In the genomic region with DNA sequence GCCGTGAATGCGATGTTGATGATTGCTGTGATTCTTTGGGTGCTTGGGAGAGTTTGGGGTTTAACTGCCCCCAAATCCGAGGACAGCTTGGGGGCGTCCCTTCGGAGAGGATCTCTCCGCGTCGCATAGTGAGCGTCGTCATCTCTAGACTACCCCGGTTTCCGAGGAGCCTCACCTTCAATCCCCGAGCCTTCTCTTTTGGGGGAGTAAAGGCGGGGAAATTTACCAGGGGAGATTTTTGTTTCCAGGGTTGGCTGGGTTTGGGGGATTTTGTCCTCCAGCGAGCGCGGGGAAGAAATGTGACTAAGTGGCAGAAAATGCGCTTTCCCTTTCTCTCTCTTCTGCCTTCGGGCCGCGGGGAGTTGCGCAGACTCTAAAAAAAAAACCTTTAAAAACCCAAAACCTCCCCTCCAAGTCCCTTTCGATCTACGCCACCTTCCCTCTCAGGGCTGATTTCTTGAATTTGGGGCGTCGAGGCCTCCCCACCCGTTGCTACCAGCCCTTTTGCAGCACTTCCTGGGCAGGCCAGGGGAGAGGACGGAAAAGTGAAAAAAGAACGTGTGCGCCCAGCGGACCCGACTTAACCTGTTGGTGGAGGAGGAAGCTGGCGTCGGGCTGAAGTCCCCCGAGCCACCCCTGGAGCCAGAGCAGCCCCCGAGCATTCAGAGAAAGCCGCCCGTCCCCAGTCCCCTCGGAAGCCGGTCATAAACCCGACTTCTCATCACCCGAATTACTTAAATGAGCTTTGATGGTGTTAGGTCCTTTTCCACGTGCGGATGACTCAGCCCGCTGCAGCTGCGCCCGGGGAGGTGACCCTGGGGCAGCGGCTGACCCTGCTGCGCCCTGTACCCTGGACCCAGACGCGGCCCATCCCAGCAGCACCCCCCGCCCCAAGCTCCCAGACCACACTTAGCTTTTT, we compare ENCODE assay signal across 9 cellular contexts. TPM values are rescaled to one million over a fixed set of nuclear protein-coding genes. Genes with fewer than 3 reads are reported as not detected.
DNase-seq lines count a peak whose midpoint lies in the region; ATAC-seq and TF ChIP-seq lines count a peak whose summit lies in the region.
"Had no signal": no experiment of that assay in that cellular context is flagged by ENCODE, and none has a peak within 500 bp of the region (broad histone marks: within the 10 kb centered on the region; RNA-seq: fewer than 3 reads in every experiment).

No MANE protein-coding gene starts in this region.

- POLR2A ChIA-PET in HEK293 (lab: Yijun Ruan, JAX) (no interaction called here), Caco-2 (lab: Charles Lee) (interaction anchor here (0.6 kb wide), 1 partner anchor 142 kb away, joined by 3 read pairs; no protein-coding TSS in a partner anchor)

- H2AFZ ChIP-seq in ACC112 (ENCODE audit: low read length, unreplicated experiment) = peak overlapping the region; percentile 39

- no peaks in the 10 kb centered on the region for H3K9me3 Mint-ChIP-seq in activated T-helper 17 cell treated with anti-CD3 and anti-CD28 coated beads, Interleukin-2, amount 50 U/mL, for 72 hours
- H3K9me3 Mint-ChIP-seq in glutamatergic neuron (ENCODE audit: unreplicated experiment) (peaks cover 5% of the 10 kb centered on the region), Caco-2 (ENCODE audit: unreplicated experiment) (no peaks in the 10 kb centered on the region)

- H3K36me3 ChIP-seq in ACC112 (ENCODE audit: insufficient read depth, low read length) = no peaks in the 10 kb centered on the region
- H3K36me3 ChIP-seq in HEK293 (ENCODE audit: control insufficient read depth in 2 of 2, insufficient read depth in 1 of 2, low read length in 2 of 2) = no peaks in the 10 kb centered on the region
- no peaks in the 10 kb centered on the region for H3K36me3 ChIP-seq in Caco-2 (ENCODE audit: control insufficient read depth, insufficient read depth, low read length)

- peaks cover 7% of the 10 kb centered on the region for H3K36me3 Mint-ChIP-seq in activated T-helper 17 cell treated with anti-CD3 and anti-CD28 coated beads, Interleukin-2, amount 50 U/mL, for 72 hours (ENCODE audit: low read depth)
- H3K36me3 Mint-ChIP-seq in glutamatergic neuron (ENCODE audit: unreplicated experiment) = no peaks in the 10 kb centered on the region
- no peaks in the 10 kb centered on the region for H3K36me3 Mint-ChIP-seq in Caco-2 (ENCODE audit: insufficient read depth, unreplicated experiment)

- H3K27me3 ChIP-seq in ACC112 (ENCODE audit: insufficient read depth, low read length) (no peaks in the 10 kb centered on the region), Caco-2 (replicated peaks; ENCODE audit: control insufficient read depth, insufficient read depth, low read length) (no peaks in the 10 kb centered on the region)

- peak overlapping the region; percentile 84 for H3K4me3 Mint-ChIP-seq in activated T-helper 17 cell treated with anti-CD3 and anti-CD28 coated beads, Interleukin-2, amount 50 U/mL, for 72 hours
- H3K4me3 Mint-ChIP-seq in glutamatergic neuron (ENCODE audit: unreplicated experiment) (peak overlapping the region; percentile 72), Caco-2 (ENCODE audit: unreplicated experiment) (no peak overlapping the region)

- peaks cover 75% of the 10 kb centered on the region for H3K79me2 ChIP-seq in ACC112 (ENCODE audit: control insufficient read depth, insufficient read depth, low read length, unreplicated experiment)

- no TSS peak for BruUV-seq in Caco-2 (replicated peaks; lab: Mats Ljungman, UMichigan)

- TF ChIP-seq CTCF in HEK293 (tag by site-specific recombination; IDR thresholded peaks at IDR 0.05) (no peak), glutamatergic neuron (IDR thresholded peaks at IDR 0.05; ENCODE audit: partially characterized antibody, unreplicated experiment) (no peak), retinal pigment epithelial cell (conservative IDR thresholded peaks at IDR 0.05; ENCODE audit: low read depth, low read length) (no peak), Caco-2 (IDR thresholded peaks at IDR 0.05; ENCODE audit: insufficient read depth in 1 of 2, low read depth in 1 of 2, low read length in 1 of 2, severe bottlenecking in 1 of 2, unreplicated experiment in 1 of 2) (no peak)

- peaks cover 28% of the 10 kb centered on the region for H3K4me1 ChIP-seq in ACC112 (ENCODE audit: control insufficient read depth, insufficient read depth, low read length, unreplicated experiment)
- peaks cover 9% of the 10 kb centered on the region for H3K4me1 ChIP-seq in HEK293 (ENCODE audit: control insufficient read depth, insufficient read depth, low read length)
- H3K4me1 ChIP-seq in Caco-2 = peaks cover 8% of the 10 kb centered on the region; the same call in 1 of the 2 replicates

- H3K27ac Mint-ChIP-seq in activated T-helper 17 cell treated with anti-CD3 and anti-CD28 coated beads, Interleukin-2, amount 50 U/mL, for 72 hours = peak overlapping the region; percentile 67
- no peak overlapping the region for H3K27ac Mint-ChIP-seq in glutamatergic neuron (ENCODE audit: unreplicated experiment)
- H3K27ac Mint-ChIP-seq in Caco-2 (ENCODE audit: unreplicated experiment) = no peak overlapping the region

- CTCF ChIA-PET in HEK293 (lab: Yijun Ruan, JAX) = interaction anchor here (0.6 to 6.6 kb wide), 6 partner anchors 19 to 53 kb away, joined by 3 to 40 read pairs (median 6); no protein-coding TSS in a partner anchor
- CTCF ChIA-PET in Caco-2 (lab: Charles Lee) = interaction anchor here (0.8 to 1.0 kb wide), 2 partner anchors 35 to 47 kb away, joined by 3 to 5 read pairs; no protein-coding TSS in a partner anchor

- peaks cover 59% of the 10 kb centered on the region for H3K27me3 Mint-ChIP-seq in activated T-helper 17 cell treated with anti-CD3 and anti-CD28 coated beads, Interleukin-2, amount 50 U/mL, for 72 hours
- H3K27me3 Mint-ChIP-seq in glutamatergic neuron (ENCODE audit: unreplicated experiment) (peaks cover 48% of the 10 kb centered on the region), Caco-2 (ENCODE audit: insufficient read depth, unreplicated experiment) (peaks cover 22% of the 10 kb centered on the region)

- no peaks in the 10 kb centered on the region for H3K9me3 ChIP-seq in HEK293 (ENCODE audit: control insufficient read depth, insufficient read depth, low read depth, low read length)
- no peaks in the 10 kb centered on the region for H3K9me3 ChIP-seq in Caco-2

- ATAC-seq in activated T-helper 17 cell treated with anti-CD3 and anti-CD28 coated beads, Interleukin-2, amount 50 U/mL, for 72 hours (replicated peaks) = peak; percentile 61
- ATAC-seq in HG03280 (IDR thresholded peaks at IDR 0.05; ENCODE audit: unreplicated experiment) = no peak

- H3K27ac ChIP-seq in ACC112 (ENCODE audit: low read depth, low read length) = peak overlapping the region; percentile 96
- H3K27ac ChIP-seq in HEK293 (ENCODE audit: extremely low read depth, low read depth, low read length) = no peak overlapping the region

- intact Hi-C loops in Caco-2 (cut with micrococcal nuclease; ENCODE audit: unreplicated experiment) = loop anchor here (1.0 kb wide), 1 partner anchor 25 kb away; no protein-coding TSS in a partner anchor

- DNase-seq in glutamatergic neuron (no peak), retinal pigment epithelial cell (ENCODE audit: low read depth) (no peak), SKM-1 treated with dmso at 0.1 percent for 144 hours (lab: John Stamatoyannopoulos, UW; ENCODE audit: unreplicated experiment) (no peak), Caco-2 (no peak)

- H3K4me3 ChIP-seq in ACC112 (ENCODE audit: low read depth, low read length) = peak overlapping the region; percentile 79
- H3K4me3 ChIP-seq in HEK293 (ENCODE audit: low read depth, low read length) = no peak overlapping the region
- H3K4me3 ChIP-seq in retinal pigment epithelial cell (ENCODE audit: low read length) = peak overlapping the region; percentile 30
- no peak overlapping the region for H3K4me3 ChIP-seq in Caco-2 (ENCODE audit: low read depth, low read length)

- peaks cover 7% of the 10 kb centered on the region for H3K4me1 Mint-ChIP-seq in activated T-helper 17 cell treated with anti-CD3 and anti-CD28 coated beads, Interleukin-2, amount 50 U/mL, for 72 hours
- H3K4me1 Mint-ChIP-seq in glutamatergic neuron (ENCODE audit: low read depth, unreplicated experiment) (peaks cover 11% of the 10 kb centered on the region), Caco-2 (ENCODE audit: low read depth, unreplicated experiment) (peaks cover 5% of the 10 kb centered on the region)

TF ChIP-seq in HEK293, 187 proteins besides CTCF, POLR2A, EP300 and RAD21 (continues in another document):
- TF ChIP-seq, protein P1, sequence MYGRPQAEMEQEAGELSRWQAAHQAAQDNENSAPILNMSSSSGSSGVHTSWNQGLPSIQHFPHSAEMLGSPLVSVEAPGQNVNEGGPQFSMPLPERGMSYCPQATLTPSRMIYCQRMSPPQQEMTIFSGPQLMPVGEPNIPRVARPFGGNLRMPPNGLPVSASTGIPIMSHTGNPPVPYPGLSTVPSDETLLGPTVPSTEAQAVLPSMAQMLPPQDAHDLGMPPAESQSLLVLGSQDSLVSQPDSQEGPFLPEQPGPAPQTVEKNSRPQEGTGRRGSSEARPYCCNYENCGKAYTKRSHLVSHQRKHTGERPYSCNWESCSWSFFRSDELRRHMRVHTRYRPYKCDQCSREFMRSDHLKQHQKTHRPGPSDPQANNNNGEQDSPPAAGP (tag by site-specific recombination; IDR thresholded peaks at IDR 0.05) = 0 out of 2 replicates have a peak, but pooled peaks have one; percentile 19
- TF ChIP-seq ZBTB8A (tag by site-specific recombination; IDR thresholded peaks at IDR 0.05) = peak; percentile 21; the same call in 1 of the 2 replicates
- TF ChIP-seq ZNF629 (tag by site-specific recombination; IDR thresholded peaks at IDR 0.05) = no peak
- no peak for TF ChIP-seq ZNF558 (tag by site-specific recombination; IDR thresholded peaks at IDR 0.05)
- TF ChIP-seq, protein P2, sequence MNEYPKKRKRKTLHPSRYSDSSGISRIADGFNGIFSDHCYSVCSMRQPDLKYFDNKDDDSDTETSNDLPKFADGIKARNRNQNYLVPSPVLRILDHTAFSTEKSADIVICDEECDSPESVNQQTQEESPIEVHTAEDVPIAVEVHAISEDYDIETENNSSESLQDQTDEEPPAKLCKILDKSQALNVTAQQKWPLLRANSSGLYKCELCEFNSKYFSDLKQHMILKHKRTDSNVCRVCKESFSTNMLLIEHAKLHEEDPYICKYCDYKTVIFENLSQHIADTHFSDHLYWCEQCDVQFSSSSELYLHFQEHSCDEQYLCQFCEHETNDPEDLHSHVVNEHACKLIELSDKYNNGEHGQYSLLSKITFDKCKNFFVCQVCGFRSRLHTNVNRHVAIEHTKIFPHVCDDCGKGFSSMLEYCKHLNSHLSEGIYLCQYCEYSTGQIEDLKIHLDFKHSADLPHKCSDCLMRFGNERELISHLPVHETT (tag by site-specific recombination; IDR thresholded peaks at IDR 0.05) = 0 out of 2 replicates have a peak, but pooled peaks have one; percentile 20

RNA-seq across cellular contexts. Expression of a gene that starts 17.7 kb away (rescaled TPM):
- 1 to 10 TPM in 1 of 2 donors, under 1 TPM in 1; 0.43 to 1.1 TPM for total RNA-seq in activated T-helper 17 cell treated with anti-CD3 and anti-CD28 coated beads, Interleukin-2, amount 50 U/mL, for 72 hours
- total RNA-seq in glutamatergic neuron (ENCODE audit: unreplicated experiment) (2.4 TPM), Caco-2 (2022) (0.35 and 0.82 TPM in 2 replicates)

RNA-seq across cellular contexts. Expression of a gene that starts 43.6 kb away (rescaled TPM):
- total RNA-seq in activated T-helper 17 cell treated with anti-CD3 and anti-CD28 coated beads, Interleukin-2, amount 50 U/mL, for 72 hours = under 1 TPM; 0.30 to 0.40 TPM
- total RNA-seq in glutamatergic neuron (ENCODE audit: unreplicated experiment) = 0.44 TPM
- not detected in 2 replicates for total RNA-seq in Caco-2 (2022)
- total RNA-seq: bronchial epithelial cell had no signal

RNA-seq across cellular contexts. Expression of a gene that starts 55.9 kb away (rescaled TPM):
- total RNA-seq in activated T-helper 17 cell treated with anti-CD3 and anti-CD28 coated beads, Interleukin-2, amount 50 U/mL, for 72 hours = 10 to 100 TPM; 17.0 to 27.9 TPM
- total RNA-seq in glutamatergic neuron (ENCODE audit: unreplicated experiment) (28.8 TPM), Caco-2 (2022) (39.3 and 42.7 TPM in 2 replicates)

Comparison
In these comparisons a context has a peak if more than half of its experiments do, and no peak if none do; other contexts are left out.
1. H3K4me3 ChIP-seq: peak in ACC112 (single experiment) and retinal pigment epithelial cell (single experiment); none in HEK293 (single experiment) and Caco-2 (single experiment).